ENCODE assay signal across 11 cellular contexts in genomic region chr22:36398602-36399472, GRCh38. TPM values are rescaled to one million over a fixed set of nuclear protein-coding genes. Genes with fewer than 3 reads are reported as not detected.
A peak's percentile ranks its signal among the peaks of the same experiment; 100 is the strongest.
DNase-seq lines count a peak whose midpoint lies in the region; ATAC-seq, FAIRE-seq and TF ChIP-seq lines count a peak whose summit lies in the region.
"Had no signal": no experiment of that assay in that cellular context is flagged by ENCODE, and none has a peak within 500 bp of the region (broad histone marks: within the 10 kb centered on the region; RNA-seq: fewer than 3 reads in every experiment).

No MANE protein-coding gene starts in this region.

- no peaks in the 10 kb centered on the region for H4K20me1 ChIP-seq in endothelial cell of umbilical vein (replicated peaks; ENCODE audit: control insufficient read depth, extremely low read depth, insufficient read depth, low read length)

- H3K9ac ChIP-seq in NT2/D1 (ENCODE audit: insufficient read length, low read depth) (peak overlapping the region; percentile 21), endothelial cell of umbilical vein (replicated peaks; ENCODE audit: extremely low read depth, insufficient read depth, low read length) (peak overlapping the region; percentile 45)

- no peak for TF ChIP-seq CTCF in endothelial cell of umbilical vein (IDR thresholded peaks at IDR 0.05; ENCODE audit: extremely low read depth in 1 of 2, insufficient read depth in 1 of 2, low read depth in 1 of 2, low read length in 2 of 2)
- no peak for TF ChIP-seq CTCF in ovary (IDR thresholded peaks at IDR 0.05)

- CTCF ChIA-PET in endothelial cell of umbilical vein (lab: Charles Lee): interaction anchor here (1.0 to 2.4 kb wide), 6 partner anchors 9 to 71 kb away, joined by 3 to 8 read pairs (median 4); partner anchors contain the start of gene MYH9

- BruUV-seq in endothelial cell of umbilical vein (replicated peaks; lab: Mats Ljungman, UMichigan): TSS peak; percentile 85

- H3K9me1 ChIP-seq in endothelial cell of umbilical vein (replicated peaks; ENCODE audit: control insufficient read depth, extremely low read depth, insufficient read depth, low read length): no peaks in the 10 kb centered on the region

- peak; percentile 92 for FAIRE-seq in endothelial cell of umbilical vein (lab: Jason Lieb, UNC)

- peaks cover 15% of the 10 kb centered on the region for H3K36me3 ChIP-seq in NT2/D1 (ENCODE audit: insufficient read depth, insufficient read length, low read length)
- H3K36me3 ChIP-seq in endothelial cell of umbilical vein (ENCODE audit: control insufficient read depth in 2 of 2, extremely low read depth in 1 of 2, insufficient read depth in 2 of 2, low read length in 2 of 2): no peaks in the 10 kb centered on the region
- H3K36me3 ChIP-seq in ovary: no peaks in the 10 kb centered on the region
- H3K36me3 ChIP-seq: right atrium auricular region had no signal

- H3K4me2 ChIP-seq in endothelial cell of umbilical vein (ENCODE audit: insufficient read depth, low read length): peak overlapping the region; percentile 32

- in situ Hi-C loops in Caki2 (cut with HindIII; ENCODE audit: low pct_unique_long_range_greater_than_20kb, low sequenced_read_pairs): no loop called here

- no peak for ATAC-seq in GM21528 (IDR thresholded peaks at IDR 0.05; ENCODE audit: low FRiP score, unreplicated experiment)
- ATAC-seq in HG03139 (IDR thresholded peaks at IDR 0.05; ENCODE audit: unreplicated experiment): no peak
- ATAC-seq in HG03039 (IDR thresholded peaks at IDR 0.05; ENCODE audit: unreplicated experiment): no peak

- intact Hi-C loops in endothelial cell of umbilical vein (cut with micrococcal nuclease) (loop anchor here (1.0 kb wide), 2 partner anchors 11 to 52 kb away; no protein-coding TSS in a partner anchor), ovary (cut with DNase I) (no loop called here)

- 87 to 90% (median 87%) methylated on average over 10 of the region's 10 CpGs for WGBS in ovary, 3 donors

- TF ChIP-seq POLR2A in endothelial cell of umbilical vein (IDR thresholded peaks at IDR 0.05; ENCODE audit: low read depth, low read length) (no peak), ovary (IDR thresholded peaks at IDR 0.05) (no peak)

- peak overlapping the region; percentile 81 for H3K27ac ChIP-seq in endothelial cell of umbilical vein (ENCODE audit: insufficient read depth, low read depth, low read length)
- no peak overlapping the region for H3K27ac ChIP-seq in ovary
- H3K27ac ChIP-seq: right atrium auricular region had no signal

- no peak for TF ChIP-seq EP300 in ovary (IDR thresholded peaks at IDR 0.05)

- H2AFZ ChIP-seq in endothelial cell of umbilical vein (ENCODE audit: low read depth, low read length): peak overlapping the region; percentile 27

- H3K9me3 ChIP-seq in NT2/D1 (ENCODE audit: insufficient read depth, low read length) (no peaks in the 10 kb centered on the region), endothelial cell of umbilical vein (replicated peaks; ENCODE audit: control insufficient read depth, insufficient read depth, low read length) (no peaks in the 10 kb centered on the region), ovary (no peaks in the 10 kb centered on the region)
- H3K9me3 ChIP-seq: right atrium auricular region had no signal

- H3K79me2 ChIP-seq in endothelial cell of umbilical vein (ENCODE audit: control insufficient read depth, insufficient read depth, low read length): no peaks in the 10 kb centered on the region

- H3K27me3 ChIP-seq in NT2/D1 (ENCODE audit: insufficient read depth, insufficient read length): no peaks in the 10 kb centered on the region
- H3K27me3 ChIP-seq in endothelial cell of umbilical vein (ENCODE audit: control insufficient read depth in 2 of 2, insufficient read depth in 2 of 2, low read length in 2 of 2): no peaks in the 10 kb centered on the region
- H3K27me3 ChIP-seq in ovary: no peaks in the 10 kb centered on the region
- H3K27me3 ChIP-seq: right atrium auricular region had no signal

- H3K4me3 ChIP-seq in NT2/D1 (ENCODE audit: insufficient read length, low read depth) (no peak overlapping the region), endothelial cell of umbilical vein (replicated peaks in 1 of 3; ENCODE audit: insufficient read depth in 1 of 3, low read depth in 1 of 3, low read length in 3 of 3) (no peak overlapping the region), ovary (no peak overlapping the region)
- H3K4me3 ChIP-seq: right atrium auricular region had no signal

- H3K4me1 ChIP-seq in NT2/D1 (ENCODE audit: insufficient read depth, insufficient read length): no peaks in the 10 kb centered on the region
- H3K4me1 ChIP-seq in endothelial cell of umbilical vein (ENCODE audit: control insufficient read depth, extremely low read depth, insufficient read depth, low read length): peaks cover 27% of the 10 kb centered on the region
- H3K4me1 ChIP-seq in ovary (ENCODE audit: insufficient read depth): no peaks in the 10 kb centered on the region

- POLR2A ChIA-PET in endothelial cell of umbilical vein (lab: Charles Lee): interaction anchor here (0.5 to 1.9 kb wide), 3 partner anchors 11 to 83 kb away, joined by 5 to 9 read pairs (median 6); partner anchors contain the start of gene MYH9

- dilution Hi-C loops in endothelial cell of umbilical vein (cut with MboI; ENCODE audit: extremely low pct_ligation_motif_present, low sequenced_read_pairs): no loop called here

- DNase-seq in Caki2 (ENCODE audit: low read depth) (peak; percentile 60), NT2/D1 (ENCODE audit: low read depth, low spot score) (no peak), endothelial cell of umbilical vein (ENCODE audit: low read depth, low spot score) (peak; percentile 86), non-pigmented ciliary epithelial cell (ENCODE audit: low read depth) (peak; percentile 78), ovary (no peak)
- DNase-seq: effector CD8-positive, alpha-beta T cell; NCI-H345 had no signal

TF ChIP-seq in endothelial cell of umbilical vein, 7 proteins besides CTCF, POLR2A, EP300 and RAD21:
- TF ChIP-seq MYC (IDR thresholded peaks at IDR 0.05; ENCODE audit: low read depth, low read length): no peak
- no peak for TF ChIP-seq EZH2 (IDR thresholded peaks at IDR 0.05; ENCODE audit: borderline replicate concordance, low read depth, low read length, severe bottlenecking)
- TF ChIP-seq FOS (IDR thresholded peaks at IDR 0.05; ENCODE audit: borderline replicate concordance, insufficient read depth, low read length): peak; percentile 62
- TF ChIP-seq MAX (IDR thresholded peaks at IDR 0.05; ENCODE audit: insufficient read depth, insufficient read length): no peak
- TF ChIP-seq POLR2AphosphoS5 (IDR thresholded peaks at IDR 0.05; ENCODE audit: insufficient read depth, low read depth, low read length): no peak
- peak; percentile 81 for TF ChIP-seq JUN (IDR thresholded peaks at IDR 0.05; ENCODE audit: borderline replicate concordance, insufficient read depth, insufficient read length, low read depth)
- TF ChIP-seq GATA2 (IDR thresholded peaks at IDR 0.05; ENCODE audit: insufficient read depth, insufficient read length, low read depth, low read length): peak; percentile 53

RNA-seq across cellular contexts. Expression of gene MYH9, which starts 11.1 kb away (rescaled TPM):
- total RNA-seq in Caki2 (2014; rRNA removed; shearing (Covaris generic); ENCODE audit: low replicate concordance): 412 and 414 TPM in 2 replicates
- total RNA-seq in endothelial cell of umbilical vein (1,331 and 1,413 TPM in 2 replicates), ovary (100 to 1,000 TPM; 128 to 452 (median 348) TPM)
- polyA plus RNA-seq in endothelial cell of umbilical vein (157 and 188 TPM in 2 replicates), ovary (100 to 1,000 TPM; 196 to 530 TPM)
- polyA plus RNA-seq in endothelial cell of umbilical vein (2011; cell fraction: cytosol; rRNA removed): 377 and 396 TPM in 2 replicates
- 759 and 766 TPM in 2 replicates for polyA plus RNA-seq in endothelial cell of umbilical vein (2011; cell fraction: nucleus; rRNA removed)
- polyA plus RNA-seq in endothelial cell of umbilical vein (2012): 496 and 585 TPM in 2 replicates
- polyA minus RNA-seq in endothelial cell of umbilical vein: 1,176 and 1,679 TPM in 2 replicates
- 42.9 TPM for polyA minus RNA-seq in endothelial cell of umbilical vein (2011; cell fraction: cytosol; rRNA and poly(A)+ RNA removed)
- polyA minus RNA-seq in endothelial cell of umbilical vein (2011; cell fraction: nucleus; rRNA and poly(A)+ RNA removed): 498 and 877 TPM in 2 replicates

Comparison
In these comparisons a context has a peak if more than half of its experiments do, and no peak if none do; other contexts are left out.
1. DNase-seq: peak in Caki2 (single experiment), endothelial cell of umbilical vein (single experiment) and non-pigmented ciliary epithelial cell (single experiment); none in NT2/D1 (single experiment) and ovary (0 of 5).